1 cellular context compared by ENCODE assay signal in genomic region chr9:6080154-6080716, GRCh38.
A peak's percentile ranks its signal among the peaks of the same experiment; 100 is the strongest.
TF ChIP-seq lines count a peak whose summit lies in the region.

No MANE protein-coding gene starts in this region.

TF ChIP-seq in HepG2, 621 proteins besides CTCF, POLR2A, EP300 and RAD21 (continued from another document and continues in another):
- TF ChIP-seq ARID4A (CRISPR knock-in tag; IDR thresholded peaks at IDR 0.05; ENCODE audit: borderline replicate concordance) (peak; percentile 5; the same call in 1 of the 2 replicates), FOXA3 (CRISPR knock-in tag; IDR thresholded peaks at IDR 0.05) (0 out of 2 replicates have a peak, but pooled peaks have one; percentile 9), ELF3 (CRISPR knock-in tag; IDR thresholded peaks at IDR 0.05) (0 out of 2 replicates have a peak, but pooled peaks have one; percentile 33), SAP130 (CRISPR knock-in tag; IDR thresholded peaks at IDR 0.05; ENCODE audit: low read depth) (peak; percentile 49; the same call in 1 of the 2 replicates), ZNF180 (CRISPR knock-in tag; IDR thresholded peaks at IDR 0.05; ENCODE audit: borderline replicate concordance, low read depth) (no peak), MIER3 (CRISPR knock-in tag; IDR thresholded peaks at IDR 0.05; ENCODE audit: borderline replicate concordance) (0 out of 2 replicates have a peak, but pooled peaks have one; percentile 36), YEATS4 (CRISPR knock-in tag; IDR thresholded peaks at IDR 0.05; ENCODE audit: borderline replicate concordance) (0 out of 2 replicates have a peak, but pooled peaks have one; percentile 31), POLR2AphosphoS5 (IDR thresholded peaks at IDR 0.05; ENCODE audit: low read depth, low read length) (0 out of 2 replicates have a peak, but pooled peaks have one; percentile 22), ZNF451 (CRISPR knock-in tag; IDR thresholded peaks at IDR 0.05) (no peak), SP2 (CRISPR knock-in tag; IDR thresholded peaks at IDR 0.05) (peak; percentile 83), HOXA3 (CRISPR knock-in tag; IDR thresholded peaks at IDR 0.05) (peak; percentile 56; the same call in 1 of the 2 replicates), ZNF263 (CRISPR knock-in tag; IDR thresholded peaks at IDR 0.05) (peak; percentile 22; the same call in 1 of the 2 replicates), GABPA (IDR thresholded peaks at IDR 0.05; ENCODE audit: low read depth, low read length) (peak; percentile 47), GABPA (CRISPR knock-in tag; IDR thresholded peaks at IDR 0.05; ENCODE audit: low read depth) (peak; percentile 93), CREM (IDR thresholded peaks at IDR 0.05) (peak; percentile 35), CREM (CRISPR knock-in tag; IDR thresholded peaks at IDR 0.05) (no peak), ELF1 (CRISPR knock-in tag; IDR thresholded peaks at IDR 0.05) (peak; percentile 49; the same call in 1 of the 2 replicates), CEBPB (IDR thresholded peaks at IDR 0.05; ENCODE audit: borderline replicate concordance, low read depth, low read length) (peak; percentile 72; the same call in 1 of the 2 replicates), ZSCAN31 (CRISPR knock-in tag; IDR thresholded peaks at IDR 0.05; ENCODE audit: low read depth) (no peak), FOSL2 (CRISPR knock-in tag; IDR thresholded peaks at IDR 0.05) (peak; percentile 14; the same call in 1 of the 2 replicates), KLF15 (CRISPR knock-in tag; IDR thresholded peaks at IDR 0.05; ENCODE audit: borderline replicate concordance) (no peak), NONO (IDR thresholded peaks at IDR 0.05) (no peak), NONO (CRISPR knock-in tag; conservative IDR thresholded peaks at IDR 0.05) (0 out of 2 replicates have a peak, but pooled peaks have one; percentile 26), PHF20 (CRISPR knock-in tag; IDR thresholded peaks at IDR 0.05) (0 out of 2 replicates have a peak, but pooled peaks have one; percentile 43), ATF7 (IDR thresholded peaks at IDR 0.05) (peak; percentile 53), ATF7 (CRISPR knock-in tag; IDR thresholded peaks at IDR 0.05) (no peak), KLF13 (CRISPR knock-in tag; IDR thresholded peaks at IDR 0.05) (no peak), USF2 (IDR thresholded peaks at IDR 0.05; ENCODE audit: low read depth, low read length) (no peak), USF2 (CRISPR knock-in tag; IDR thresholded peaks at IDR 0.05; ENCODE audit: borderline replicate concordance) (0 out of 2 replicates have a peak, but pooled peaks have one; percentile 25), KLF16 (CRISPR knock-in tag; IDR thresholded peaks at IDR 0.05) (0 out of 4 replicates have a peak, but pooled peaks of 1 of the 2 experiments have one; percentile 20), SIX1 (CRISPR knock-in tag; IDR thresholded peaks at IDR 0.05; ENCODE audit: borderline replicate concordance) (peak; percentile 61; the same call in 1 of the 2 replicates), FOXK2 (IDR thresholded peaks at IDR 0.05) (0 out of 2 replicates have a peak, but pooled peaks have one; percentile 23), NFKB2 (CRISPR knock-in tag; IDR thresholded peaks at IDR 0.05; ENCODE audit: borderline replicate concordance) (no peak), NFYC (CRISPR knock-in tag; IDR thresholded peaks at IDR 0.05) (peak; percentile 54), ZBTB2 (CRISPR knock-in tag; IDR thresholded peaks at IDR 0.05; ENCODE audit: low read depth) (no peak), ZNF788 (CRISPR knock-in tag; IDR thresholded peaks at IDR 0.05; ENCODE audit: borderline replicate concordance) (0 out of 2 replicates have a peak, but pooled peaks have one; percentile 23), MAZ (IDR thresholded peaks at IDR 0.05; ENCODE audit: borderline replicate concordance, low read depth, low read length) (no peak), MAZ (CRISPR knock-in tag; IDR thresholded peaks at IDR 0.05; ENCODE audit: low read depth) (peak; percentile 43; the same call in 1 of the 2 replicates), GABPB1 (CRISPR knock-in tag; IDR thresholded peaks at IDR 0.05) (peak; percentile 88), ZC3H4 (CRISPR knock-in tag; IDR thresholded peaks at IDR 0.05; ENCODE audit: borderline replicate concordance) (no peak), STAG1 (CRISPR knock-in tag; IDR thresholded peaks at IDR 0.05) (no peak), KAT8 (CRISPR knock-in tag; IDR thresholded peaks at IDR 0.05) (0 out of 2 replicates have a peak, but pooled peaks have one; percentile 18), ATF1 (CRISPR knock-in tag; IDR thresholded peaks at IDR 0.05) (peak; percentile 52), SATB2 (CRISPR knock-in tag; IDR thresholded peaks at IDR 0.05) (no peak), XRCC5 (optimal IDR thresholded peaks at IDR 0.05; ENCODE audit: low read length) (no peak), ZNF441 (CRISPR knock-in tag; IDR thresholded peaks at IDR 0.05; ENCODE audit: borderline replicate concordance) (peak; percentile 87; the same call in 1 of the 2 replicates), TFAP4 (IDR thresholded peaks at IDR 0.05; ENCODE audit: borderline replicate concordance, low read depth) (peak; percentile 92), SIX4 (CRISPR knock-in tag; IDR thresholded peaks at IDR 0.05) (peak; percentile 90)
- TF ChIP-seq, protein P1, sequence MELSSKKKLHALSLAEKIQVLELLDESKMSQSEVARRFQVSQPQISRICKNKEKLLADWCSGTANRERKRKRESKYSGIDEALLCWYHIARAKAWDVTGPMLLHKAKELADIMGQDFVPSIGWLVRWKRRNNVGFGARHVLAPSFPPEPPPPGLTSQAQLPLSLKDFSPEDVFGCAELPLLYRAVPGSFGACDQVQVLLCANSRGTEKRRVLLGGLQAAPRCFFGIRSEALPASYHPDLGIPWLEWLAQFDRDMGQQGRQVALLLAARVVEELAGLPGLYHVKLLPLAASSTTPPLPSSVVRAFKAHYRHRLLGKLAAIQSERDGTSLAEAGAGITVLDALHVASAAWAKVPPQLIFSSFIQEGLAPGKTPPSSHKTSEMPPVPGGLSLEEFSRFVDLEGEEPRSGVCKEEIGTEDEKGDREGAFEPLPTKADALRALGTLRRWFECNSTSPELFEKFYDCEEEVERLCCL (CRISPR knock-in tag; IDR thresholded peaks at IDR 0.05; ENCODE audit: borderline replicate concordance), result no peak
- TF ChIP-seq, protein P2, sequence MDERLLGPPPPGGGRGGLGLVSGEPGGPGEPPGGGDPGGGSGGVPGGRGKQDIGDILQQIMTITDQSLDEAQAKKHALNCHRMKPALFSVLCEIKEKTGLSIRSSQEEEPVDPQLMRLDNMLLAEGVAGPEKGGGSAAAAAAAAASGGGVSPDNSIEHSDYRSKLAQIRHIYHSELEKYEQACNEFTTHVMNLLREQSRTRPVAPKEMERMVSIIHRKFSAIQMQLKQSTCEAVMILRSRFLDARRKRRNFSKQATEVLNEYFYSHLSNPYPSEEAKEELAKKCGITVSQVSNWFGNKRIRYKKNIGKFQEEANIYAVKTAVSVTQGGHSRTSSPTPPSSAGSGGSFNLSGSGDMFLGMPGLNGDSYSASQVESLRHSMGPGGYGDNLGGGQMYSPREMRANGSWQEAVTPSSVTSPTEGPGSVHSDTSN (CRISPR knock-in tag; IDR thresholded peaks at IDR 0.05), result peak; percentile 82
- TF ChIP-seq, protein P3, sequence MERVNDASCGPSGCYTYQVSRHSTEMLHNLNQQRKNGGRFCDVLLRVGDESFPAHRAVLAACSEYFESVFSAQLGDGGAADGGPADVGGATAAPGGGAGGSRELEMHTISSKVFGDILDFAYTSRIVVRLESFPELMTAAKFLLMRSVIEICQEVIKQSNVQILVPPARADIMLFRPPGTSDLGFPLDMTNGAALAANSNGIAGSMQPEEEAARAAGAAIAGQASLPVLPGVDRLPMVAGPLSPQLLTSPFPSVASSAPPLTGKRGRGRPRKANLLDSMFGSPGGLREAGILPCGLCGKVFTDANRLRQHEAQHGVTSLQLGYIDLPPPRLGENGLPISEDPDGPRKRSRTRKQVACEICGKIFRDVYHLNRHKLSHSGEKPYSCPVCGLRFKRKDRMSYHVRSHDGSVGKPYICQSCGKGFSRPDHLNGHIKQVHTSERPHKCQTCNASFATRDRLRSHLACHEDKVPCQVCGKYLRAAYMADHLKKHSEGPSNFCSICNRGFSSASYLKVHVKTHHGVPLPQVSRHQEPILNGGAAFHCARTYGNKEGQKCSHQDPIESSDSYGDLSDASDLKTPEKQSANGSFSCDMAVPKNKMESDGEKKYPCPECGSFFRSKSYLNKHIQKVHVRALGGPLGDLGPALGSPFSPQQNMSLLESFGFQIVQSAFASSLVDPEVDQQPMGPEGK (CRISPR knock-in tag; IDR thresholded peaks at IDR 0.05), result no peak; the same call in 1 of the 2 replicates
- TF ChIP-seq, protein P4, sequence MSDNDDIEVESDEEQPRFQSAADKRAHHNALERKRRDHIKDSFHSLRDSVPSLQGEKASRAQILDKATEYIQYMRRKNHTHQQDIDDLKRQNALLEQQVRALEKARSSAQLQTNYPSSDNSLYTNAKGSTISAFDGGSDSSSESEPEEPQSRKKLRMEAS (IDR thresholded peaks at IDR 0.05), result 0 out of 2 replicates have a peak, but pooled peaks have one; percentile 47
- TF ChIP-seq, protein P5, sequence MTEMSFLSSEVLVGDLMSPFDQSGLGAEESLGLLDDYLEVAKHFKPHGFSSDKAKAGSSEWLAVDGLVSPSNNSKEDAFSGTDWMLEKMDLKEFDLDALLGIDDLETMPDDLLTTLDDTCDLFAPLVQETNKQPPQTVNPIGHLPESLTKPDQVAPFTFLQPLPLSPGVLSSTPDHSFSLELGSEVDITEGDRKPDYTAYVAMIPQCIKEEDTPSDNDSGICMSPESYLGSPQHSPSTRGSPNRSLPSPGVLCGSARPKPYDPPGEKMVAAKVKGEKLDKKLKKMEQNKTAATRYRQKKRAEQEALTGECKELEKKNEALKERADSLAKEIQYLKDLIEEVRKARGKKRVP (CRISPR knock-in tag; IDR thresholded peaks at IDR 0.05), result peak in 1 of 2 experiments; percentile 92; a peak in 2 of 4 replicates
